Comparison of ENCODE assay signal across 8 cellular contexts in genomic region chr1:162561616-162562451, GRCh38.
A peak's percentile ranks its signal among the peaks of the same experiment; 100 is the strongest.
DNase-seq lines count a peak whose midpoint lies in the region; ATAC-seq and TF ChIP-seq lines count a peak whose summit lies in the region.

TSS of gene UAP1 (plus strand) at chr1:162561722. CDS start at chr1:162566069, 4,347 bp downstream.

- H3K4me1 ChIP-seq in endocrine pancreas (ENCODE audit: control insufficient read depth, insufficient read depth, low read length) = peaks cover 12% of the 10 kb centered on the region
- H3K4me1 ChIP-seq in tibial artery = peaks cover 0 to 27% (median 14%) of the 10 kb centered on the region in 4 donors

- ATAC-seq in HG03097 (IDR thresholded peaks at IDR 0.05; ENCODE audit: low FRiP score, unreplicated experiment) (peak; percentile 26), SK-N-SH treated with all-trans-retinoic acid at 6 μM for 48 hours (peak; percentile 60)

- H3K27me3 ChIP-seq in endocrine pancreas (ENCODE audit: control insufficient read depth, insufficient read depth, low read length) (no peaks in the 10 kb centered on the region), tibial artery (no peaks in the 10 kb centered on the region)

- no peaks in the 10 kb centered on the region for H3K9me3 ChIP-seq in endocrine pancreas (ENCODE audit: control insufficient read depth, low read length)
- H3K9me3 ChIP-seq in tibial artery = no peaks in the 10 kb centered on the region

- DNase-seq in AG10803 (ENCODE audit: low read depth) (no peak), midbrain (lab: John Stamatoyannopoulos, UW) (peak; percentile 18), tibial artery (no peak), HuH-7.5 (ENCODE audit: low spot score) (no peak)

- no peaks in the 10 kb centered on the region for H3K36me3 ChIP-seq in endocrine pancreas (ENCODE audit: control insufficient read depth, insufficient read depth, low read length)
- H3K36me3 ChIP-seq in tibial artery = peaks cover 0 to 10% (median 5%) of the 10 kb centered on the region in 3 donors

- H3K4me3 ChIP-seq in AG10803 (ENCODE audit: low read length) (peak within 1 kb of the TSS; percentile 90), endocrine pancreas (ENCODE audit: control insufficient read depth, insufficient read depth, low read length) (peak within 1 kb of the TSS; percentile 80), tibial artery (peak within 1 kb of the TSS; percentile 73 to 95)

- H3K27ac ChIP-seq in tibial artery = peak within 1 kb of the TSS; percentile 96 to 97

- no peak for TF ChIP-seq CTCF in AG10803 (conservative IDR thresholded peaks at IDR 0.05; ENCODE audit: low read length)
- no peak for TF ChIP-seq CTCF in tibial artery (IDR thresholded peaks at IDR 0.05)

- intact Hi-C loops in tibial artery (cut with DNase I; ENCODE audit: low total_unique reads) = loop anchor here (5.0 kb wide), 2 partner anchors 65 to 70 kb away; partner anchors contain the start of genes DDR2 and UHMK1

- in situ Hi-C loops in GM18951 (cut with MboI; ENCODE audit: low sequenced_read_pairs, unreplicated experiment) = no loop called here

- TF ChIP-seq POLR2A in GM18951 (IDR thresholded peaks at IDR 0.05; ENCODE audit: extremely low read depth, insufficient read depth, insufficient read length) = peak; percentile 10

- peak within 1 kb of the TSS; percentile 79 for H3K9ac ChIP-seq in endocrine pancreas (ENCODE audit: control insufficient read depth, insufficient read depth, low read length)

TF ChIP-seq in SK-N-SH treated with all-trans-retinoic acid at 6 μM for 48 hours, 23 proteins besides CTCF, POLR2A, EP300 and RAD21:
- TF ChIP-seq TCF4 (CRISPR knock-in tag; IDR thresholded peaks at IDR 0.05; ENCODE audit: borderline replicate concordance) (no peak), ZFP30 (CRISPR knock-in tag; IDR thresholded peaks at IDR 0.05) (no peak), POU6F1 (CRISPR knock-in tag; IDR thresholded peaks at IDR 0.05; ENCODE audit: borderline replicate concordance, low read depth) (0 out of 2 replicates have a peak, but pooled peaks have one; percentile 26), RARB (CRISPR knock-in tag; IDR thresholded peaks at IDR 0.05) (no peak), GLIS3 (CRISPR knock-in tag; IDR thresholded peaks at IDR 0.05) (no peak), ISL1 (CRISPR knock-in tag; IDR thresholded peaks at IDR 0.05) (no peak), ZNF70 (CRISPR knock-in tag; IDR thresholded peaks at IDR 0.05) (no peak), ZC3H10 (CRISPR knock-in tag; IDR thresholded peaks at IDR 0.05) (0 out of 2 replicates have a peak, but pooled peaks have one; percentile 9), BACH2 (CRISPR knock-in tag; IDR thresholded peaks at IDR 0.05; ENCODE audit: borderline replicate concordance) (no peak), CREB5 (CRISPR knock-in tag; IDR thresholded peaks at IDR 0.05; ENCODE audit: low read depth) (no peak), CSDC2 (CRISPR knock-in tag; IDR thresholded peaks at IDR 0.05) (no peak), ZFP3 (CRISPR knock-in tag; IDR thresholded peaks at IDR 0.05) (no peak; the same call in 1 of the 2 replicates), TOX (CRISPR knock-in tag; IDR thresholded peaks at IDR 0.05; ENCODE audit: borderline replicate concordance) (no peak), SNAI2 (CRISPR knock-in tag; IDR thresholded peaks at IDR 0.05) (no peak)
